In genomic region chr2:74743778-74744177, GRCh38 we compare ENCODE assay signal across 2 cellular contexts.
TF ChIP-seq lines count a peak whose summit lies in the region.

No MANE protein-coding gene starts in this region.

TF ChIP-seq in GM23338, 12 proteins besides CTCF, POLR2A, EP300 and RAD21:
- TF ChIP-seq ZNF462 (CRISPR knock-in tag; IDR thresholded peaks at IDR 0.05): no peak
- TF ChIP-seq EZH2phosphoT487 (IDR thresholded peaks at IDR 0.05; ENCODE audit: unreplicated experiment): no peak
- TF ChIP-seq CREB1 (CRISPR knock-in tag; IDR thresholded peaks at IDR 0.05; ENCODE audit: low read depth): no peak
- TF ChIP-seq EZH2 (IDR thresholded peaks at IDR 0.05; ENCODE audit: low read depth, unreplicated experiment): no peak
- no peak for TF ChIP-seq STAT1 (IDR thresholded peaks at IDR 0.05; ENCODE audit: unreplicated experiment)
- TF ChIP-seq NANOG (IDR thresholded peaks at IDR 0.05; ENCODE audit: borderline replicate concordance): no peak
- no peak for TF ChIP-seq ETS1 (IDR thresholded peaks at IDR 0.05)
- TF ChIP-seq JUNB (IDR thresholded peaks at IDR 0.05; ENCODE audit: unreplicated experiment): no peak
- TF ChIP-seq ZNF114 (CRISPR knock-in tag; IDR thresholded peaks at IDR 0.05): no peak
- TF ChIP-seq ZNF331 (CRISPR knock-in tag; IDR thresholded peaks at IDR 0.05; ENCODE audit: low read depth): no peak
- no peak for TF ChIP-seq REST (IDR thresholded peaks at IDR 0.05; ENCODE audit: unreplicated experiment)
- TF ChIP-seq POLR2AphosphoS5 (IDR thresholded peaks at IDR 0.05; ENCODE audit: low read depth): no peak
TF ChIP-seq in GM23338: peak in this region for 0.

TF ChIP-seq in H1, 55 proteins besides CTCF, POLR2A, EP300 and RAD21:
- no peak for TF ChIP-seq CREB1 (IDR thresholded peaks at IDR 0.05)
- TF ChIP-seq FOSL1 (IDR thresholded peaks at IDR 0.05; ENCODE audit: insufficient read depth, low read depth, low read length): no peak
- TF ChIP-seq CTBP2 (IDR thresholded peaks at IDR 0.05; ENCODE audit: borderline replicate concordance, insufficient read depth, insufficient read length, low read length): no peak
- no peak for TF ChIP-seq ASH2L (IDR thresholded peaks at IDR 0.05; ENCODE audit: low read length)
- TF ChIP-seq KDM5A (IDR thresholded peaks at IDR 0.05; ENCODE audit: low read length): no peak
- no peak for TF ChIP-seq PHF8 (conservative IDR thresholded peaks at IDR 0.05; ENCODE audit: low read depth, low read length)
- no peak for TF ChIP-seq SUZ12 (IDR thresholded peaks at IDR 0.05; ENCODE audit: low read length)
- no peak for TF ChIP-seq EGR1 (IDR thresholded peaks at IDR 0.05; ENCODE audit: borderline replicate concordance, low read depth, low read length)
- TF ChIP-seq ATF3 (IDR thresholded peaks at IDR 0.05; ENCODE audit: insufficient read depth, low read depth, low read length): no peak
- TF ChIP-seq SP1 (IDR thresholded peaks at IDR 0.05; ENCODE audit: low read depth, low read length): no peak
- no peak for TF ChIP-seq SIRT6 (IDR thresholded peaks at IDR 0.05; ENCODE audit: low read length)
- TF ChIP-seq TAF1 (IDR thresholded peaks at IDR 0.05; ENCODE audit: low read depth, low read length): no peak
- no peak for TF ChIP-seq JUN (IDR thresholded peaks at IDR 0.05; ENCODE audit: low read depth, low read length)
- no peak for TF ChIP-seq RBBP5 (IDR thresholded peaks at IDR 0.05; ENCODE audit: borderline replicate concordance, low read depth, low read length)
- no peak for TF ChIP-seq CEBPB (IDR thresholded peaks at IDR 0.05; ENCODE audit: low read depth, low read length)
- no peak for TF ChIP-seq GABPA (IDR thresholded peaks at IDR 0.05; ENCODE audit: borderline replicate concordance, insufficient read depth, low read length)
- TF ChIP-seq CHD7 (IDR thresholded peaks at IDR 0.05; ENCODE audit: insufficient replicate concordance, low read length): no peak
- no peak for TF ChIP-seq BRCA1 (IDR thresholded peaks at IDR 0.05; ENCODE audit: low read depth, low read length)
- TF ChIP-seq SAP30 (IDR thresholded peaks at IDR 0.05; ENCODE audit: insufficient read depth, insufficient replicate concordance, low read length): no peak
